8 cellular contexts compared by ENCODE assay signal in the genomic region with DNA sequence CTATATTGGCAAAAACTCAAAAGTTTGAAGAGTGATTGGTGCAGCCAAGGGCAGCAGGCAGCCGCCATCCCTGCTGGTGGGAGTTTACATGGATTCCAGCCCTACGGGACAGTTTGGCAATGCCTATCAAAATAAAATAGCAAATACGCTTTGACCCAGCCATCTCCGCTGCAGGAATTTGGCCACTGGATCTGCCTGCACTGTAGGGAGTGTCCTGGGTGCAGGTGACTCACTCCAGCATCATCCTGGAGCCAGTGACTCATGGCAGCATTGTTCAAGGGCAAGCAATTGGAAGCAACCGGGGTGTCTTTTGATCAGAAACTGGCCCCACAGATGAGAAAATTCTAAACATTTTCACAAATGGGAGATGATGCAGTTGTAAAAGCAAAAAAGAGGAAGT. TPM values are rescaled to one million over a fixed set of nuclear protein-coding genes. Genes with fewer than 3 reads are reported as not detected.
DNase-seq lines count a peak whose midpoint lies in the region; ATAC-seq and TF ChIP-seq lines count a peak whose summit lies in the region.

No MANE protein-coding gene starts in this region.

- H3K4me3 ChIP-seq in left ventricle myocardium inferior = no peak overlapping the region

- H3K9me3 ChIP-seq in left ventricle myocardium inferior (replicated peaks) = peaks cover 12% of the 10 kb centered on the region

- intact Hi-C loops in left cardiac atrium (cut with DNase I) (no loop called here), left ventricle myocardium inferior (cut with micrococcal nuclease) (no loop called here)

- CTCF ChIA-PET in activated CD8-positive, alpha-beta memory T cell treated with anti-CD3 and anti-CD28 coated beads, Interleukin-2, amount 10 ng/mL, durations not matched to agents 7 days and 5 days (lab: Charles Lee) = no interaction called here

- H3K4me1 ChIP-seq in left ventricle myocardium inferior = no peaks in the 10 kb centered on the region

- peaks cover 13% of the 10 kb centered on the region for H3K27me3 Mint-ChIP-seq in activated T-helper 17 cell treated with anti-CD3 and anti-CD28 coated beads, Interleukin-2, amount 50 U/mL, for 72 hours
- H3K27me3 Mint-ChIP-seq in glutamatergic neuron (ENCODE audit: unreplicated experiment) = peaks cover 4% of the 10 kb centered on the region
- peaks cover 42% of the 10 kb centered on the region for H3K27me3 Mint-ChIP-seq in activated CD8-positive, alpha-beta memory T cell treated with anti-CD3 and anti-CD28 coated beads, Interleukin-2, amount 10 ng/mL, durations not matched to agents 7 days and 5 days

- no peak overlapping the region for H3K27ac ChIP-seq in left ventricle myocardium inferior (replicated peaks)

- no peak overlapping the region for H3K27ac Mint-ChIP-seq in activated T-helper 17 cell treated with anti-CD3 and anti-CD28 coated beads, Interleukin-2, amount 50 U/mL, for 72 hours
- H3K27ac Mint-ChIP-seq in glutamatergic neuron (ENCODE audit: unreplicated experiment) = no peak overlapping the region
- H3K27ac Mint-ChIP-seq in activated CD8-positive, alpha-beta memory T cell treated with anti-CD3 and anti-CD28 coated beads, Interleukin-2, amount 10 ng/mL, durations not matched to agents 7 days and 5 days = no peak overlapping the region
- no peak overlapping the region for H3K27ac Mint-ChIP-seq in stimulated activated effector memory CD8-positive, alpha-beta T cell treated with anti-CD3 and anti-CD28 coated beads, Interleukin-12 subunit alpha, Interleukin-12 subunit beta, amount 100 ng/mL, for 72 hours

- no peak for TF ChIP-seq CTCF in left ventricle myocardium inferior (IDR thresholded peaks at IDR 0.05; ENCODE audit: borderline replicate concordance)
- TF ChIP-seq CTCF in glutamatergic neuron (IDR thresholded peaks at IDR 0.05; ENCODE audit: partially characterized antibody, unreplicated experiment) = no peak

- H3K4me3 Mint-ChIP-seq in activated T-helper 17 cell treated with anti-CD3 and anti-CD28 coated beads, Interleukin-2, amount 50 U/mL, for 72 hours = no peak overlapping the region
- no peak overlapping the region for H3K4me3 Mint-ChIP-seq in glutamatergic neuron (ENCODE audit: unreplicated experiment)
- no peak overlapping the region for H3K4me3 Mint-ChIP-seq in activated CD8-positive, alpha-beta memory T cell treated with anti-CD3 and anti-CD28 coated beads, Interleukin-2, amount 10 ng/mL, durations not matched to agents 7 days and 5 days
- H3K4me3 Mint-ChIP-seq in stimulated activated effector memory CD8-positive, alpha-beta T cell treated with anti-CD3 and anti-CD28 coated beads, Interleukin-12 subunit alpha, Interleukin-12 subunit beta, amount 100 ng/mL, for 72 hours = no peak overlapping the region

- H3K36me3 Mint-ChIP-seq in activated T-helper 17 cell treated with anti-CD3 and anti-CD28 coated beads, Interleukin-2, amount 50 U/mL, for 72 hours (ENCODE audit: low read depth) = no peaks in the 10 kb centered on the region
- H3K36me3 Mint-ChIP-seq in glutamatergic neuron (ENCODE audit: unreplicated experiment) = peaks cover 8% of the 10 kb centered on the region
- no peaks in the 10 kb centered on the region for H3K36me3 Mint-ChIP-seq in activated CD8-positive, alpha-beta memory T cell treated with anti-CD3 and anti-CD28 coated beads, Interleukin-2, amount 10 ng/mL, durations not matched to agents 7 days and 5 days
- H3K36me3 Mint-ChIP-seq in stimulated activated effector memory CD8-positive, alpha-beta T cell treated with anti-CD3 and anti-CD28 coated beads, Interleukin-12 subunit alpha, Interleukin-12 subunit beta, amount 100 ng/mL, for 72 hours = no peaks in the 10 kb centered on the region

- H3K36me3 ChIP-seq in left ventricle myocardium inferior = no peaks in the 10 kb centered on the region

- peaks cover 40% of the 10 kb centered on the region for H3K27me3 ChIP-seq in left ventricle myocardium inferior (ENCODE audit: low read depth)

- peaks cover 7% of the 10 kb centered on the region for H3K9me3 Mint-ChIP-seq in activated T-helper 17 cell treated with anti-CD3 and anti-CD28 coated beads, Interleukin-2, amount 50 U/mL, for 72 hours
- no peaks in the 10 kb centered on the region for H3K9me3 Mint-ChIP-seq in glutamatergic neuron (ENCODE audit: unreplicated experiment)
- H3K9me3 Mint-ChIP-seq in activated CD8-positive, alpha-beta memory T cell treated with anti-CD3 and anti-CD28 coated beads, Interleukin-2, amount 10 ng/mL, durations not matched to agents 7 days and 5 days (ENCODE audit: low read depth) = peaks cover 4% of the 10 kb centered on the region
- H3K9me3 Mint-ChIP-seq in stimulated activated effector memory CD8-positive, alpha-beta T cell treated with anti-CD3 and anti-CD28 coated beads, Interleukin-12 subunit alpha, Interleukin-12 subunit beta, amount 100 ng/mL, for 72 hours = peaks cover 4% of the 10 kb centered on the region

- DNase-seq in left cardiac atrium (peak; percentile 42), left ventricle myocardium inferior (no peak), islet precursor cell (peak; percentile 95), ureter (ENCODE audit: low spot score) (peak; percentile 65), glutamatergic neuron (no peak)
- no peak for DNase-seq in activated CD8-positive, alpha-beta memory T cell treated with anti-CD3 and anti-CD28 coated beads, Interleukin-2, amount 10 ng/mL, durations not matched to agents 7 days and 5 days
- no peak for DNase-seq in stimulated activated effector memory CD8-positive, alpha-beta T cell treated with anti-CD3 and anti-CD28 coated beads, Interleukin-12 subunit alpha, Interleukin-12 subunit beta, amount 100 ng/mL, for 72 hours (ENCODE audit: low spot score in 2 of 2)

- peak; percentile 23 to 99 for ATAC-seq in left cardiac atrium
- peak; percentile 46 for ATAC-seq in activated T-helper 17 cell treated with anti-CD3 and anti-CD28 coated beads, Interleukin-2, amount 50 U/mL, for 72 hours (replicated peaks)
- no peak for ATAC-seq in activated CD8-positive, alpha-beta memory T cell treated with anti-CD3 and anti-CD28 coated beads, Interleukin-2, amount 10 ng/mL, durations not matched to agents 7 days and 5 days
- ATAC-seq in stimulated activated effector memory CD8-positive, alpha-beta T cell treated with anti-CD3 and anti-CD28 coated beads, Interleukin-12 subunit alpha, Interleukin-12 subunit beta, amount 100 ng/mL, for 72 hours = no peak

- H3K4me1 Mint-ChIP-seq in activated T-helper 17 cell treated with anti-CD3 and anti-CD28 coated beads, Interleukin-2, amount 50 U/mL, for 72 hours = no peaks in the 10 kb centered on the region
- no peaks in the 10 kb centered on the region for H3K4me1 Mint-ChIP-seq in glutamatergic neuron (ENCODE audit: low read depth, unreplicated experiment)
- no peaks in the 10 kb centered on the region for H3K4me1 Mint-ChIP-seq in activated CD8-positive, alpha-beta memory T cell treated with anti-CD3 and anti-CD28 coated beads, Interleukin-2, amount 10 ng/mL, durations not matched to agents 7 days and 5 days
- H3K4me1 Mint-ChIP-seq in stimulated activated effector memory CD8-positive, alpha-beta T cell treated with anti-CD3 and anti-CD28 coated beads, Interleukin-12 subunit alpha, Interleukin-12 subunit beta, amount 100 ng/mL, for 72 hours = no peaks in the 10 kb centered on the region

RNA-seq across cellular contexts. Expression of a gene that starts 24.6 kb away (rescaled TPM):
- total RNA-seq in left cardiac atrium (1 to 10 TPM; 1.6 TPM), left ventricle myocardium inferior (0.16 TPM), ureter (8.1 TPM), glutamatergic neuron (ENCODE audit: unreplicated experiment) (7.2 TPM)
- total RNA-seq in activated T-helper 17 cell treated with anti-CD3 and anti-CD28 coated beads, Interleukin-2, amount 50 U/mL, for 72 hours = 1 to 10 TPM in 1 of 2 donors, not detected in 1; 1.0 TPM
- not detected for total RNA-seq in activated CD8-positive, alpha-beta memory T cell treated with anti-CD3 and anti-CD28 coated beads, Interleukin-2, amount 10 ng/mL, durations not matched to agents 7 days and 5 days

RNA-seq across cellular contexts. Expression of a gene that starts 44.0 kb away (rescaled TPM):
- total RNA-seq in left cardiac atrium = not detected
- total RNA-seq in left ventricle myocardium inferior = not detected
- not detected for total RNA-seq in activated T-helper 17 cell treated with anti-CD3 and anti-CD28 coated beads, Interleukin-2, amount 50 U/mL, for 72 hours
- total RNA-seq in ureter = not detected
- not detected for total RNA-seq in glutamatergic neuron (ENCODE audit: unreplicated experiment)
- total RNA-seq in activated CD8-positive, alpha-beta memory T cell treated with anti-CD3 and anti-CD28 coated beads, Interleukin-2, amount 10 ng/mL, durations not matched to agents 7 days and 5 days = not detected

Comparison
In these comparisons a context has a peak if more than half of its experiments do, and no peak if none do; other contexts are left out.
1. DNase-seq: peak in left cardiac atrium (single experiment), islet precursor cell (single experiment) and ureter (single experiment); none in left ventricle myocardium inferior (single experiment), glutamatergic neuron (single experiment), activated CD8-positive, alpha-beta memory T cell treated with anti-CD3 and anti-CD28 coated beads, Interleukin-2, amount 10 ng/mL, durations not matched to agents 7 days and 5 days (single experiment) and stimulated activated effector memory CD8-positive, alpha-beta T cell treated with anti-CD3 and anti-CD28 coated beads, Interleukin-12 subunit alpha, Interleukin-12 subunit beta, amount 100 ng/mL, for 72 hours (0 of 2).
2. ATAC-seq: peak in left cardiac atrium (2 of 2) and activated T-helper 17 cell treated with anti-CD3 and anti-CD28 coated beads, Interleukin-2, amount 50 U/mL, for 72 hours (single experiment); none in activated CD8-positive, alpha-beta memory T cell treated with anti-CD3 and anti-CD28 coated beads, Interleukin-2, amount 10 ng/mL, durations not matched to agents 7 days and 5 days (single experiment) and stimulated activated effector memory CD8-positive, alpha-beta T cell treated with anti-CD3 and anti-CD28 coated beads, Interleukin-12 subunit alpha, Interleukin-12 subunit beta, amount 100 ng/mL, for 72 hours (single experiment).